1 cellular context compared by ENCODE assay signal in the genomic region with DNA sequence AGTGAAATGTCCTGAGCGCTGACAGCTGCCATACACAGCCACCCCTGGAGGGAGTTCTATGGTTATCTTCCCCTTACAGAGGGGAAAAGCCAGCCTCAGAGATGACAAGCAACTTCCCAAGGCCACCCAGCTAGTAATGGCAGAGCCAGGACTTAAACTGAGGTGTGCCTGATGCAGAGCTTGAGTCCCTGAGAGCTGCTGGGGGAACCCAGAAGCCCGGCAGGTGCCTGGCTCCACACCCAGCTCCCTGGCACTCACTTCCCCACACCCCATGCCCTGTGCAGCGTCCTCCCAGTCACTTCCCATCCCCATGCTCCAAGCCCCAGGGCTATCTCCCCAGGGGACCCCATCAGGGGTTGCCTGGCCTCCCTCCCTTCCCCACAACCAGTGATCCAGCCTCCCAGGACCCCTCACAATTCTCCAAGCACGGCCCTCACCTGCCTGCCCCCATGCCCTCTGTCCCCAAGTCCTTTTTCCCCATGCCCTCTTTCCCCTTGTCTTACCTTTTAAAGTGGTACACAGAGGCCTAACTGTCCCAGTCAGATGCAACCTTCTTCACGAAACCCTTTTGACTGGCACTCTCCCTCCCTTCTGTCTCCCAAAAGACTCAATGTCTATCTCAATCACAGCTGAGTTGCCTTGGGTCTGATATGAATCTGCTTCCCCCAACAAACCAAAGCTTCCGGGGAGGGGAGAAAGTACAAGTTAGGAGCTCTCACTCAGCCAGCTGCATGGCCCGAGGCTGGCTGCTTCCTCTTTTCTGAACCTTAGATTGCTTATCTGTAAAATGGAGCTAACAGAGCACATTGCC.
A peak's percentile ranks its signal among the peaks of the same experiment; 100 is the strongest.
TF ChIP-seq lines count a peak whose summit lies in the region.

No MANE protein-coding gene starts in this region.

TF ChIP-seq in K562, 482 proteins besides CTCF, POLR2A, EP300 and RAD21 (continued from another document):
- peak; percentile 22; the same call in 1 of the 2 replicates for TF ChIP-seq HES1 (IDR thresholded peaks at IDR 0.05; ENCODE audit: low read depth)
- TF ChIP-seq, protein P1, sequence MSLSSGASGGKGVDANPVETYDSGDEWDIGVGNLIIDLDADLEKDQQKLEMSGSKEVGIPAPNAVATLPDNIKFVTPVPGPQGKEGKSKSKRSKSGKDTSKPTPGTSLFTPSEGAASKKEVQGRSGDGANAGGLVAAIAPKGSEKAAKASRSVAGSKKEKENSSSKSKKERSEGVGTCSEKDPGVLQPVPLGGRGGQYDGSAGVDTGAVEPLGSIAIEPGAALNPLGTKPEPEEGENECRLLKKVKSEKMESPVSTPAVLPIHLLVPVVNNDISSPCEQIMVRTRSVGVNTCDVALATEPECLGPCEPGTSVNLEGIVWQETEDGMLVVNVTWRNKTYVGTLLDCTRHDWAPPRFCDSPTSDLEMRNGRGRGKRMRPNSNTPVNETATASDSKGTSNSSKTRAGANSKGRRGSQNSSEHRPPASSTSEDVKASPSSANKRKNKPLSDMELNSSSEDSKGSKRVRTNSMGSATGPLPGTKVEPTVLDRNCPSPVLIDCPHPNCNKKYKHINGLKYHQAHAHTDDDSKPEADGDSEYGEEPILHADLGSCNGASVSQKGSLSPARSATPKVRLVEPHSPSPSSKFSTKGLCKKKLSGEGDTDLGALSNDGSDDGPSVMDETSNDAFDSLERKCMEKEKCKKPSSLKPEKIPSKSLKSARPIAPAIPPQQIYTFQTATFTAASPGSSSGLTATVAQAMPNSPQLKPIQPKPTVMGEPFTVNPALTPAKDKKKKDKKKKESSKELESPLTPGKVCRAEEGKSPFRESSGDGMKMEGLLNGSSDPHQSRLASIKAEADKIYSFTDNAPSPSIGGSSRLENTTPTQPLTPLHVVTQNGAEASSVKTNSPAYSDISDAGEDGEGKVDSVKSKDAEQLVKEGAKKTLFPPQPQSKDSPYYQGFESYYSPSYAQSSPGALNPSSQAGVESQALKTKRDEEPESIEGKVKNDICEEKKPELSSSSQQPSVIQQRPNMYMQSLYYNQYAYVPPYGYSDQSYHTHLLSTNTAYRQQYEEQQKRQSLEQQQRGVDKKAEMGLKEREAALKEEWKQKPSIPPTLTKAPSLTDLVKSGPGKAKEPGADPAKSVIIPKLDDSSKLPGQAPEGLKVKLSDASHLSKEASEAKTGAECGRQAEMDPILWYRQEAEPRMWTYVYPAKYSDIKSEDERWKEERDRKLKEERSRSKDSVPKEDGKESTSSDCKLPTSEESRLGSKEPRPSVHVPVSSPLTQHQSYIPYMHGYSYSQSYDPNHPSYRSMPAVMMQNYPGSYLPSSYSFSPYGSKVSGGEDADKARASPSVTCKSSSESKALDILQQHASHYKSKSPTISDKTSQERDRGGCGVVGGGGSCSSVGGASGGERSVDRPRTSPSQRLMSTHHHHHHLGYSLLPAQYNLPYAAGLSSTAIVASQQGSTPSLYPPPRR (CRISPR knock-in tag; IDR thresholded peaks at IDR 0.05; ENCODE audit: borderline replicate concordance): no peak
- TF ChIP-seq RBM17 (IDR thresholded peaks at IDR 0.05; ENCODE audit: borderline replicate concordance, low read depth, low read length): no peak
- TF ChIP-seq, protein P2, sequence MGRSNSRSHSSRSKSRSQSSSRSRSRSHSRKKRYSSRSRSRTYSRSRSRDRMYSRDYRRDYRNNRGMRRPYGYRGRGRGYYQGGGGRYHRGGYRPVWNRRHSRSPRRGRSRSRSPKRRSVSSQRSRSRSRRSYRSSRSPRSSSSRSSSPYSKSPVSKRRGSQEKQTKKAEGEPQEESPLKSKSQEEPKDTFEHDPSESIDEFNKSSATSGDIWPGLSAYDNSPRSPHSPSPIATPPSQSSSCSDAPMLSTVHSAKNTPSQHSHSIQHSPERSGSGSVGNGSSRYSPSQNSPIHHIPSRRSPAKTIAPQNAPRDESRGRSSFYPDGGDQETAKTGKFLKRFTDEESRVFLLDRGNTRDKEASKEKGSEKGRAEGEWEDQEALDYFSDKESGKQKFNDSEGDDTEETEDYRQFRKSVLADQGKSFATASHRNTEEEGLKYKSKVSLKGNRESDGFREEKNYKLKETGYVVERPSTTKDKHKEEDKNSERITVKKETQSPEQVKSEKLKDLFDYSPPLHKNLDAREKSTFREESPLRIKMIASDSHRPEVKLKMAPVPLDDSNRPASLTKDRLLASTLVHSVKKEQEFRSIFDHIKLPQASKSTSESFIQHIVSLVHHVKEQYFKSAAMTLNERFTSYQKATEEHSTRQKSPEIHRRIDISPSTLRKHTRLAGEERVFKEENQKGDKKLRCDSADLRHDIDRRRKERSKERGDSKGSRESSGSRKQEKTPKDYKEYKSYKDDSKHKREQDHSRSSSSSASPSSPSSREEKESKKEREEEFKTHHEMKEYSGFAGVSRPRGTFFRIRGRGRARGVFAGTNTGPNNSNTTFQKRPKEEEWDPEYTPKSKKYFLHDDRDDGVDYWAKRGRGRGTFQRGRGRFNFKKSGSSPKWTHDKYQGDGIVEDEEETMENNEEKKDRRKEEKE (IDR thresholded peaks at IDR 0.05; ENCODE audit: borderline replicate concordance in 1 of 2, control insufficient read depth in 1 of 2, low read depth in 2 of 2, low read length in 1 of 2): no peak
- peak; percentile 80 for TF ChIP-seq ETV5 (CRISPR knock-in tag; IDR thresholded peaks at IDR 0.05; ENCODE audit: low read depth)
- no peak for TF ChIP-seq PTTG1 (tag; IDR thresholded peaks at IDR 0.05; ENCODE audit: low read depth)
- no peak for TF ChIP-seq ELK1 (CRISPR knock-in tag; IDR thresholded peaks at IDR 0.05)
- TF ChIP-seq GABPA (tag; conservative IDR thresholded peaks at IDR 0.05; ENCODE audit: low read depth): peak; percentile 64
- no peak for TF ChIP-seq HINFP (tag; conservative IDR thresholded peaks at IDR 0.05; ENCODE audit: low read depth)
- TF ChIP-seq HMBOX1 (IDR thresholded peaks at IDR 0.05): peak; percentile 82
- TF ChIP-seq PHB2 (IDR thresholded peaks at IDR 0.05; ENCODE audit: low read depth): no peak
- TF ChIP-seq, protein P3, sequence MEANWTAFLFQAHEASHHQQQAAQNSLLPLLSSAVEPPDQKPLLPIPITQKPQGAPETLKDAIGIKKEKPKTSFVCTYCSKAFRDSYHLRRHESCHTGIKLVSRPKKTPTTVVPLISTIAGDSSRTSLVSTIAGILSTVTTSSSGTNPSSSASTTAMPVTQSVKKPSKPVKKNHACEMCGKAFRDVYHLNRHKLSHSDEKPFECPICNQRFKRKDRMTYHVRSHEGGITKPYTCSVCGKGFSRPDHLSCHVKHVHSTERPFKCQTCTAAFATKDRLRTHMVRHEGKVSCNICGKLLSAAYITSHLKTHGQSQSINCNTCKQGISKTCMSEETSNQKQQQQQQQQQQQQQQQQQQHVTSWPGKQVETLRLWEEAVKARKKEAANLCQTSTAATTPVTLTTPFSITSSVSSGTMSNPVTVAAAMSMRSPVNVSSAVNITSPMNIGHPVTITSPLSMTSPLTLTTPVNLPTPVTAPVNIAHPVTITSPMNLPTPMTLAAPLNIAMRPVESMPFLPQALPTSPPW (CRISPR knock-in tag; IDR thresholded peaks at IDR 0.05): peak; percentile 41; the same call in 1 of the 2 replicates
- no peak for TF ChIP-seq ZNF174 (CRISPR knock-in tag; IDR thresholded peaks at IDR 0.05)
- no peak for TF ChIP-seq NCOA6 (IDR thresholded peaks at IDR 0.05)
- no peak for TF ChIP-seq FUS (optimal IDR thresholded peaks at IDR 0.05; ENCODE audit: low read depth, low read length)
- peak; percentile 79 for TF ChIP-seq ZFP36 (IDR thresholded peaks at IDR 0.05; ENCODE audit: low read depth, low read length, partially characterized antibody)
- TF ChIP-seq PHF20 (IDR thresholded peaks at IDR 0.05; ENCODE audit: partially characterized antibody): peak; percentile 18
- no peak for TF ChIP-seq ZNF695 (CRISPR knock-in tag; IDR thresholded peaks at IDR 0.05)
- peak; percentile 82 to 86 for TF ChIP-seq KDM1A (IDR thresholded peaks at IDR 0.05)
- no peak for TF ChIP-seq MXI1 (IDR thresholded peaks at IDR 0.05; ENCODE audit: low read depth, low read length)
- 0 out of 2 replicates have a peak, but pooled peaks have one; percentile 47 for TF ChIP-seq TCF7 (IDR thresholded peaks at IDR 0.05; ENCODE audit: borderline replicate concordance)
- TF ChIP-seq TGIF2 (CRISPR knock-in tag; IDR thresholded peaks at IDR 0.05): no peak
- no peak for TF ChIP-seq HIVEP1 (CRISPR knock-in tag; IDR thresholded peaks at IDR 0.05)
- peak; percentile 71; the same call in 1 of the 2 replicates for TF ChIP-seq KLF16 (IDR thresholded peaks at IDR 0.05)
- no peak for TF ChIP-seq DDX20 (tag; IDR thresholded peaks at IDR 0.05; ENCODE audit: low read depth)
- no peak for TF ChIP-seq FOXK2 (conservative IDR thresholded peaks at IDR 0.05 in 1 of 2, IDR thresholded peaks at IDR 0.05 in 1 of 2; ENCODE audit: low read depth in 2 of 2)
- TF ChIP-seq AFF1 (IDR thresholded peaks at IDR 0.05; ENCODE audit: low read depth in 1 of 2, partially characterized antibody in 2 of 2): no peak
- no peak for TF ChIP-seq ZNF79 (CRISPR knock-in tag; IDR thresholded peaks at IDR 0.05; ENCODE audit: low read depth)
